ENCODE assay signal across 1 cellular context in the genomic region with DNA sequence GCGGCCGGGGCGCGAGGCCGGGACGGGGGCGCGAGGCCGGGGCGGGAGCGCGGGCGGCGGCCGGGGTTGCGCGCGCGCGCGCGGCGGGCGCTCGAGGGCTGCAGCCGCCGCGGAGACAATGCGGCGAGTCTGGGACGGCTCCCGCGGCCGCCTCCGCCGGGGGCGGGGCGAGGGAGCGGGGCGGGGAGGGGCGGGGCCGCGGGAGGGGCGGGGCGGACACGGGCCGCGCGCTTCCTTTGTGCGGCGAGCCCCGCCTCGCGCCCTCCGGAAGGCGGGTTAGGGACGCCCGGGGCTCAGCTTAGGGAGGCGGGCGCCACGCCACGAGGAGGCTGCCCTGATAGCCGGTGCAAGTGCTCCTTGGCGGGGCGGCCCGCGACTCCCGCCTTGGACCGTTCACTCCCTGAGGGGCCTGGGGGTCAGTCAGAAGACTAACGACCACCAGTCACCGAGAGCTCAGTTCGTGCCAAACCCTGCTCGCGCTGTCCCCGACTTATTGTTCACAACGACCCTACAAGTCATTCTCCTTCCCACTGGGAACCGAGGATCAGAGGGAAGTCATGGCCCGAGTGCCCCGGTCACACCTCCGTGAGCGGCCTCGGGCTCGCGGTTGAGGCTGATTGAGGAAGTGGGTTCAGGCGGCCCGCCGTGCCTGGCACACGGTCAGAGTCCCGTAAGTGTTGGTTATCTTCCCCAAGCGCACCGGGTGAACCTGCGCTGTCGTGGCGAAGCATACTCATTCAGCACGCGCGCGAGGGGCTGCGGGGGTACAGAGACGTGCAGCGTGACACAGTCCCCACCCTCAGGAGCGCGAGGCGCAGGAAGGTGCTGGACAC.
A peak's percentile ranks its signal among the peaks of the same experiment; 100 is the strongest.
TF ChIP-seq lines count a peak whose summit lies in the region.

No MANE protein-coding gene starts in this region.

TF ChIP-seq in HepG2, 621 proteins besides CTCF, POLR2A, EP300 and RAD21 (continued from another document and continues in another):
- TF ChIP-seq ZNF326 (CRISPR knock-in tag; IDR thresholded peaks at IDR 0.05; ENCODE audit: borderline replicate concordance): no peak
- no peak for TF ChIP-seq IRF2 (CRISPR knock-in tag; IDR thresholded peaks at IDR 0.05)
- TF ChIP-seq, protein P1, sequence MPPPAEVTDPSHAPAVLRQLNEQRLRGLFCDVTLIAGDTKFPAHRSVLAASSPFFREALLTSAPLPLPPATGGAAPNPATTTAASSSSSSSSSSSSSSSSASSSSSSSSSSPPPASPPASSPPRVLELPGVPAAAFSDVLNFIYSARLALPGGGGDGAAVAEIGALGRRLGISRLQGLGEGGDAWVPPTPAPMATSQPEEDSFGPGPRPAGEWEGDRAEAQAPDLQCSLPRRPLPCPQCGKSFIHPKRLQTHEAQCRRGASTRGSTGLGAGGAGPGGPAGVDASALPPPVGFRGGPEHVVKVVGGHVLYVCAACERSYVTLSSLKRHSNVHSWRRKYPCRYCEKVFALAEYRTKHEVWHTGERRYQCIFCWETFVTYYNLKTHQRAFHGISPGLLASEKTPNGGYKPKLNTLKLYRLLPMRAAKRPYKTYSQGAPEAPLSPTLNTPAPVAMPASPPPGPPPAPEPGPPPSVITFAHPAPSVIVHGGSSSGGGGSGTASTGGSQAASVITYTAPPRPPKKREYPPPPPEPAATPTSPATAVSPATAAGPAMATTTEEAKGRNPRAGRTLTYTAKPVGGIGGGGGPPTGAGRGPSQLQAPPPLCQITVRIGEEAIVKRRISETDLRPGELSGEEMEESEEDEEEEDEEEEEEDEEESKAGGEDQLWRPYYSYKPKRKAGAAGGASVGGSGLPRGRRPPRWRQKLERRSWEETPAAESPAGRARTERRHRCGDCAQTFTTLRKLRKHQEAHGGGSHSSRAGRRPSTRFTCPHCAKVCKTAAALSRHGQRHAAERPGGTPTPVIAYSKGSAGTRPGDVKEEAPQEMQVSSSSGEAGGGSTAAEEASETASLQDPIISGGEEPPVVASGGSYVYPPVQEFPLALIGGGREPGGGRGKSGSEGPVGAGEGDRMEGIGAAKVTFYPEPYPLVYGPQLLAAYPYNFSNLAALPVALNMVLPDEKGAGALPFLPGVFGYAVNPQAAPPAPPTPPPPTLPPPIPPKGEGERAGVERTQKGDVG (CRISPR knock-in tag; IDR thresholded peaks at IDR 0.05; ENCODE audit: borderline replicate concordance): peak; percentile 38; the same call in 1 of the 2 replicates
- 0 out of 2 replicates have a peak, but pooled peaks have one; percentile 49 for TF ChIP-seq NAIF1 (CRISPR knock-in tag; IDR thresholded peaks at IDR 0.05; ENCODE audit: borderline replicate concordance)
- TF ChIP-seq PCBP1 (IDR thresholded peaks at IDR 0.05; ENCODE audit: borderline replicate concordance, low read depth, low read length): 0 out of 2 replicates have a peak, but pooled peaks have one; percentile 31
- no peak for TF ChIP-seq HMG20A (CRISPR knock-in tag; IDR thresholded peaks at IDR 0.05; ENCODE audit: borderline replicate concordance)
- no peak for TF ChIP-seq ZFP82 (CRISPR knock-in tag; IDR thresholded peaks at IDR 0.05; ENCODE audit: borderline replicate concordance)
- TF ChIP-seq ZNF629 (CRISPR knock-in tag; conservative IDR thresholded peaks at IDR 0.05): 0 out of 2 replicates have a peak, but pooled peaks have one; percentile 24
- peak; percentile 45; the same call in 1 of the 2 replicates for TF ChIP-seq ZNF232 (CRISPR knock-in tag; IDR thresholded peaks at IDR 0.05; ENCODE audit: borderline replicate concordance)
- no peak for TF ChIP-seq FOXA1 (IDR thresholded peaks at IDR 0.05)
- TF ChIP-seq FOXA1 (CRISPR knock-in tag; IDR thresholded peaks at IDR 0.05): no peak
- TF ChIP-seq HOXA9 (CRISPR knock-in tag; IDR thresholded peaks at IDR 0.05; ENCODE audit: borderline replicate concordance): peak; percentile 75
- peak; percentile 79 for TF ChIP-seq GABPB1 (CRISPR knock-in tag; IDR thresholded peaks at IDR 0.05)
- TF ChIP-seq, protein P2, sequence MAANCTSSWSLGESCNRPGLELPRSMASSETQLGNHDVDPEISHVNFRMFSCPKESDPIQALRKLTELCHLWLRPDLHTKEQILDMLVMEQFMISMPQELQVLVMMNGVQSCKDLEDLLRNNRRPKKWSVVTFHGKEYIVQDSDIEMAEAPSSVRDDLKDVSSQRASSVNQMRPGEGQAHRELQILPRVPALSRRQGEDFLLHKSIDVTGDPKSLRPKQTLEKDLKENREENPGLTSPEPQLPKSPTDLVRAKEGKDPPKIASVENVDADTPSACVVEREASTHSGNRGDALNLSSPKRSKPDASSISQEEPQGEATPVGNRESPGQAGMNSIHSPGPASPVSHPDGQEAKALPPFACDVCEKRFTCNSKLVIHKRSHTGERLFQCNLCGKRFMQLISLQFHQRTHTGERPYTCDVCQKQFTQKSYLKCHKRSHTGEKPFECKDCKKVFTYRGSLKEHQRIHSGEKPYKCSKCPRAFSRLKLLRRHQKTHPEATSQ (CRISPR knock-in tag; IDR thresholded peaks at IDR 0.05; ENCODE audit: borderline replicate concordance): no peak
- TF ChIP-seq, protein P3, sequence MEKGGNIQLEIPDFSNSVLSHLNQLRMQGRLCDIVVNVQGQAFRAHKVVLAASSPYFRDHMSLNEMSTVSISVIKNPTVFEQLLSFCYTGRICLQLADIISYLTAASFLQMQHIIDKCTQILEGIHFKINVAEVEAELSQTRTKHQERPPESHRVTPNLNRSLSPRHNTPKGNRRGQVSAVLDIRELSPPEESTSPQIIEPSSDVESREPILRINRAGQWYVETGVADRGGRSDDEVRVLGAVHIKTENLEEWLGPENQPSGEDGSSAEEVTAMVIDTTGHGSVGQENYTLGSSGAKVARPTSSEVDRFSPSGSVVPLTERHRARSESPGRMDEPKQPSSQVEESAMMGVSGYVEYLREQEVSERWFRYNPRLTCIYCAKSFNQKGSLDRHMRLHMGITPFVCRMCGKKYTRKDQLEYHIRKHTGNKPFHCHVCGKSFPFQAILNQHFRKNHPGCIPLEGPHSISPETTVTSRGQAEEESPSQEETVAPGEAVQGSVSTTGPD (CRISPR knock-in tag; IDR thresholded peaks at IDR 0.05): no peak
- no peak for TF ChIP-seq HDAC6 (IDR thresholded peaks at IDR 0.05; ENCODE audit: low read depth, low read length)
- TF ChIP-seq ZNF343 (CRISPR knock-in tag; IDR thresholded peaks at IDR 0.05): no peak
- peak; percentile 52 for TF ChIP-seq GABPA (IDR thresholded peaks at IDR 0.05; ENCODE audit: low read depth, low read length)
- peak; percentile 59 for TF ChIP-seq GABPA (CRISPR knock-in tag; IDR thresholded peaks at IDR 0.05; ENCODE audit: low read depth)
- no peak for TF ChIP-seq NBN (conservative IDR thresholded peaks at IDR 0.05)
- TF ChIP-seq RBFOX2 (IDR thresholded peaks at IDR 0.05; ENCODE audit: low read depth, low read length): peak; percentile 28
- peak; percentile 69 for TF ChIP-seq JARID2 (CRISPR knock-in tag; IDR thresholded peaks at IDR 0.05; ENCODE audit: insufficient replicate concordance)
- TF ChIP-seq, protein P4, sequence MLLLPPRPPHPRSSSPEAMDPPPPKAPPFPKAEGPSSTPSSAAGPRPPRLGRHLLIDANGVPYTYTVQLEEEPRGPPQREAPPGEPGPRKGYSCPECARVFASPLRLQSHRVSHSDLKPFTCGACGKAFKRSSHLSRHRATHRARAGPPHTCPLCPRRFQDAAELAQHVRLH (CRISPR knock-in tag; IDR thresholded peaks at IDR 0.05; ENCODE audit: borderline replicate concordance, low read depth): no peak
- TF ChIP-seq ZNF138 (CRISPR knock-in tag; IDR thresholded peaks at IDR 0.05; ENCODE audit: low read depth): peak; percentile 91; the same call in 1 of the 2 replicates
- no peak for TF ChIP-seq ZNF772 (CRISPR knock-in tag; IDR thresholded peaks at IDR 0.05)
- TF ChIP-seq, protein P5, sequence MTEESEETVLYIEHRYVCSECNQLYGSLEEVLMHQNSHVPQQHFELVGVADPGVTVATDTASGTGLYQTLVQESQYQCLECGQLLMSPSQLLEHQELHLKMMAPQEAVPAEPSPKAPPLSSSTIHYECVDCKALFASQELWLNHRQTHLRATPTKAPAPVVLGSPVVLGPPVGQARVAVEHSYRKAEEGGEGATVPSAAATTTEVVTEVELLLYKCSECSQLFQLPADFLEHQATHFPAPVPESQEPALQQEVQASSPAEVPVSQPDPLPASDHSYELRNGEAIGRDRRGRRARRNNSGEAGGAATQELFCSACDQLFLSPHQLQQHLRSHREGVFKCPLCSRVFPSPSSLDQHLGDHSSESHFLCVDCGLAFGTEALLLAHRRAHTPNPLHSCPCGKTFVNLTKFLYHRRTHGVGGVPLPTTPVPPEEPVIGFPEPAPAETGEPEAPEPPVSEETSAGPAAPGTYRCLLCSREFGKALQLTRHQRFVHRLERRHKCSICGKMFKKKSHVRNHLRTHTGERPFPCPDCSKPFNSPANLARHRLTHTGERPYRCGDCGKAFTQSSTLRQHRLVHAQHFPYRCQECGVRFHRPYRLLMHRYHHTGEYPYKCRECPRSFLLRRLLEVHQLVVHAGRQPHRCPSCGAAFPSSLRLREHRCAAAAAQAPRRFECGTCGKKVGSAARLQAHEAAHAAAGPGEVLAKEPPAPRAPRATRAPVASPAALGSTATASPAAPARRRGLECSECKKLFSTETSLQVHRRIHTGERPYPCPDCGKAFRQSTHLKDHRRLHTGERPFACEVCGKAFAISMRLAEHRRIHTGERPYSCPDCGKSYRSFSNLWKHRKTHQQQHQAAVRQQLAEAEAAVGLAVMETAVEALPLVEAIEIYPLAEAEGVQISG (CRISPR knock-in tag; IDR thresholded peaks at IDR 0.05): peak; percentile 75
- no peak for TF ChIP-seq MAFG (CRISPR knock-in tag; IDR thresholded peaks at IDR 0.05)
- TF ChIP-seq RBM22 (optimal IDR thresholded peaks at IDR 0.05; ENCODE audit: low read length): no peak
- TF ChIP-seq, protein P6, sequence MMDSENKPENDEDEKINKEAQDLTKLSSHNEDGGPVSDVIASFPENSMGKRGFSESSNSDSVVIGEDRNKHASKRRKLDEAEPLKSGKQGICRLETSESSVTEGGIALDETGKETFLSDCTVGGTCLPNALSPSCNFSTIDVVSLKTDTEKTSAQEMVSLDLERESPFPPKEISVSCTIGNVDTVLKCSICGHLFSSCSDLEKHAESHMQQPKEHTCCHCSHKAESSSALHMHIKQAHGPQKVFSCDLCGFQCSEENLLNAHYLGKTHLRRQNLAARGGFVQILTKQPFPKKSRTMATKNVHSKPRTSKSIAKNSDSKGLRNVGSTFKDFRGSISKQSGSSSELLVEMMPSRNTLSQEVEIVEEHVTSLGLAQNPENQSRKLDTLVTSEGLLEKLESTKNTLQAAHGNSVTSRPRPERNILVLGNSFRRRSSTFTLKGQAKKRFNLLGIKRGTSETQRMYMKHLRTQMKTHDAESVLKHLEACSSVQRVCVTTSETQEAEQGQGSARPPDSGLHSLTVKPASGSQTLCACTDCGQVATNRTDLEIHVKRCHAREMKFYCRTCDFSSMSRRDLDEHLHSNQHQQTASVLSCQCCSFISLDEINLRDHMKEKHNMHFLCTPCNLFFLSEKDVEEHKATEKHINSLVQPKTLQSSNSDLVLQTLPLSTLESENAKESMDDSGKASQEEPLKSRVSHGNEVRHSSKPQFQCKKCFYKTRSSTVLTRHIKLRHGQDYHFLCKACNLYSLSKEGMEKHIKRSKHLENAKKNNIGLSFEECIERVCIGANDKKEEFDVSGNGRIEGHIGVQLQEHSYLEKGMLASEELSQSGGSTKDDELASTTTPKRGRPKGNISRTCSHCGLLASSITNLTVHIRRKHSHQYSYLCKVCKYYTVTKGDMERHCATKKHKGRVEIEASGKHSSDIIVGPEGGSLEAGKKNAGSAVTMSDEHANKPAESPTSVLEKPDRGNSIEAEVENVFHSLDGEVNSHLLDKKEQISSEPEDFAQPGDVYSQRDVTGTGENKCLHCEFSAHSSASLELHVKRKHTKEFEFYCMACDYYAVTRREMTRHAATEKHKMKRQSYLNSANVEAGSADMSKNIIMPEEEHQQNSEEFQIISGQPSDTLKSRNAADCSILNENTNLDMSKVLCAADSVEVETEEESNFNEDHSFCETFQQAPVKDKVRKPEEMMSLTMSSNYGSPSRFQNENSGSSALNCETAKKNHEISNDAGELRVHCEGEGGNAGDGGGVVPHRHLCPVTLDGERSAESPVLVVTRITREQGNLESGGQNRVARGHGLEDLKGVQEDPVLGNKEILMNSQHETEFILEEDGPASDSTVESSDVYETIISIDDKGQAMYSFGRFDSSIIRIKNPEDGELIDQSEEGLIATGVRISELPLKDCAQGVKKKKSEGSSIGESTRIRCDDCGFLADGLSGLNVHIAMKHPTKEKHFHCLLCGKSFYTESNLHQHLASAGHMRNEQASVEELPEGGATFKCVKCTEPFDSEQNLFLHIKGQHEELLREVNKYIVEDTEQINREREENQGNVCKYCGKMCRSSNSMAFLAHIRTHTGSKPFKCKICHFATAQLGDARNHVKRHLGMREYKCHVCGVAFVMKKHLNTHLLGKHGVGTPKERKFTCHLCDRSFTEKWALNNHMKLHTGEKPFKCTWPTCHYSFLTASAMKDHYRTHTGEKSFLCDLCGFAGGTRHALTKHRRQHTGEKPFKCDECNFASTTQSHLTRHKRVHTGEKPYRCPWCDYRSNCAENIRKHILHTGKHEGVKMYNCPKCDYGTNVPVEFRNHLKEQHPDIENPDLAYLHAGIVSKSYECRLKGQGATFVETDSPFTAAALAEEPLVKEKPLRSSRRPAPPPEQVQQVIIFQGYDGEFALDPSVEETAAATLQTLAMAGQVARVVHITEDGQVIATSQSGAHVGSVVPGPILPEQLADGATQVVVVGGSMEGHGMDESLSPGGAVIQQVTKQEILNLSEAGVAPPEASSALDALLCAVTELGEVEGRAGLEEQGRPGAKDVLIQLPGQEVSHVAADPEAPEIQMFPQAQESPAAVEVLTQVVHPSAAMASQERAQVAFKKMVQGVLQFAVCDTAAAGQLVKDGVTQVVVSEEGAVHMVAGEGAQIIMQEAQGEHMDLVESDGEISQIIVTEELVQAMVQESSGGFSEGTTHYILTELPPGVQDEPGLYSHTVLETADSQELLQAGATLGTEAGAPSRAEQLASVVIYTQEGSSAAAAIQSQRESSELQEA (CRISPR knock-in tag; IDR thresholded peaks at IDR 0.05; ENCODE audit: not compliant biosample characterization): peak; percentile 89
- peak; percentile 58; the same call in 1 of the 2 replicates for TF ChIP-seq GLI4 (CRISPR knock-in tag; IDR thresholded peaks at IDR 0.05; ENCODE audit: borderline replicate concordance)
- TF ChIP-seq ZNF205 (CRISPR knock-in tag; IDR thresholded peaks at IDR 0.05): 0 out of 2 replicates have a peak, but pooled peaks have one; percentile 9
- TF ChIP-seq SP5 (CRISPR knock-in tag; IDR thresholded peaks at IDR 0.05; ENCODE audit: borderline replicate concordance, low read depth): peak; percentile 76; the same call in 1 of the 2 replicates
- TF ChIP-seq, protein P7, sequence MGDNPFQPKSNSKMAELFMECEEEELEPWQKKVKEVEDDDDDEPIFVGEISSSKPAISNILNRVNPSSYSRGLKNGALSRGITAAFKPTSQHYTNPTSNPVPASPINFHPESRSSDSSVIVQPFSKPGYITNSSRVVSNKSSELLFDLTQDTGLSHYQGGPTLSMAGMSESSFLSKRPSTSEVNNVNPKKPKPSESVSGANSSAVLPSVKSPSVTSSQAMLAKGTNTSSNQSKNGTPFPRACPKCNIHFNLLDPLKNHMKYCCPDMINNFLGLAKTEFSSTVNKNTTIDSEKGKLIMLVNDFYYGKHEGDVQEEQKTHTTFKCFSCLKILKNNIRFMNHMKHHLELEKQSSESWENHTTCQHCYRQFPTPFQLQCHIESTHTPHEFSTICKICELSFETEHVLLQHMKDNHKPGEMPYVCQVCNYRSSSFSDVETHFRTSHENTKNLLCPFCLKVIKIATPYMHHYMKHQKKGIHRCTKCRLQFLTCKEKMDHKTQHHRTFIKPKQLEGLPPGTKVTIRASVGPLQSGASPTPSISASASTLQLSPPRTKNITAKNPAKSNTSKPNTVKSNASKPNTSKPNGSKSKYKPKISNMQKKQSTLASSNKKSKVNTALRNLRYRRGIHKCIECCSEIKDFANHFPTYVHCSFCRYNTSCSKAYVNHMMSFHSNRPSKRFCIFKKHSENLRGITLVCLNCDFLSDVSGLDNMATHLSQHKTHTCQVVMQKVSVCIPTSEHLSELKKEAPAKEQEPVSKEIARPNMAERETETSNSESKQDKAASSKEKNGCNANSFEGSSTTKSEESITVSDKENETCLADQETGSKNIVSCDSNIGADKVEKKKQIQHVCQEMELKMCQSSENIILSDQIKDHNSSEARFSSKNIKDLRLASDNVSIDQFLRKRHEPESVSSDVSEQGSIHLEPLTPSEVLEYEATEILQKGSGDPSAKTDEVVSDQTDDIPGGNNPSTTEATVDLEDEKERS (CRISPR knock-in tag; IDR thresholded peaks at IDR 0.05): peak; percentile 74; the same call in 1 of the 2 replicates
